Comparison of ENCODE assay signal across 32 cellular contexts in the genomic region with DNA sequence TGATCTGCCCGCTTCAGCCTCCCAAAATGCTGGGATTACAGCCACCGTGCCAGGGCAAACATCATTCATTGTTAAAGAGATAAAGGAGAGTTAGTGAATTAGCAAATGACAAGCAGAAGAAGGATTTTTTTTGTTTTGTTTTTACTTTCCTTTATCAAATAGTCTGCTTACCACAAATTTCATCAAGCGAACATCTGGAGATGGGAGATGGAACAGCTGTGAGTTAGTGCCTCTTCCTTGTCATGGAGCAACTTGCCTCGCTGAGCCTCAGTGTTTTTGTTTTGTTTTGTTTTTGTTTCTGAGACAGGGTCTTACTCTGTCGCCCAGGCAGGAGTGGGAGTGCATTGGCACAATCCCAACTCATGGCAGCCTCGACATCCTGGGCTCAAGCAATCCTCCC. TPM values are rescaled to one million over a fixed set of nuclear protein-coding genes. Genes with fewer than 3 reads are reported as not detected.
"Had no signal": no experiment of that assay in that cellular context is flagged by ENCODE, and none has a peak within 500 bp of the region (broad histone marks: within the 10 kb centered on the region; RNA-seq: fewer than 3 reads in every experiment).

No MANE protein-coding gene starts in this region.

- H3K27me3 ChIP-seq: ascending aorta, breast epithelium, cardiac muscle cell, colonic mucosa, esophagus squamous epithelium, foreskin keratinocyte, gastrocnemius medialis had no signal

- H3K27ac ChIP-seq: ascending aorta, breast epithelium, cardiac muscle cell, colonic mucosa, epithelial cell of prostate, esophagus squamous epithelium, foreskin keratinocyte, gastrocnemius medialis, WERI-Rb-1 had no signal

- H3K36me3 ChIP-seq: ascending aorta, breast epithelium, cardiac muscle cell, colonic mucosa, esophagus squamous epithelium, gastrocnemius medialis, WERI-Rb-1 had no signal

- ATAC-seq: activated naive CD4-positive, alpha-beta T cell treated with anti-CD3 and anti-CD28 coated beads, Interleukin-2, amount 50 U/mL, for 72 hours; activated T-cell treated with anti-CD3 and anti-CD28 coated beads, Interleukin-2, amount 50 U/mL, for 72 hours; foreskin keratinocyte; gastrocnemius medialis; T-helper 17 cell had no signal

- H3K27ac Mint-ChIP-seq: activated CD4-positive, alpha-beta memory T cell treated with anti-CD3 and anti-CD28 coated beads, Interleukin-2, amount 10 ng/mL, durations not matched to agents 7 days and 5 days; activated CD4-positive, alpha-beta T cell treated with anti-CD3 and anti-CD28 coated beads, Interleukin-2, amount 10 ng/mL, durations not matched to agents 7 days and 5 days; activated naive CD4-positive, alpha-beta T cell treated with anti-CD3 and anti-CD28 coated beads, Interleukin-2, amount 10 ng/mL, durations not matched to agents 7 days and 5 days; activated naive CD4-positive, alpha-beta T cell treated with anti-CD3 and anti-CD28 coated beads, Interleukin-2, amount 50 U/mL, for 72 hours; activated naive CD8-positive, alpha-beta T cell treated with anti-CD3 and anti-CD28 coated beads, Interleukin-2, amount 10 ng/mL, durations not matched to agents 7 days and 5 days; activated T-cell treated with anti-CD3 and anti-CD28 coated beads, Interleukin-2, amount 50 U/mL, for 24 hours; activated T-cell treated with anti-CD3 and anti-CD28 coated beads, Interleukin-2, amount 50 U/mL, for 72 hours; brain; T-helper 17 cell; T-helper 2 cell treated with Interferon-gamma antibody and Interleukin-4, amounts not matched to agents 5 μg/mL and 100 μg/mL, for 36 hours had no signal

- H3K4me3 ChIP-seq: ascending aorta, breast epithelium, cardiac muscle cell, colonic mucosa, esophagus squamous epithelium, gastrocnemius medialis had no signal

- H3K36me3 Mint-ChIP-seq: activated naive CD4-positive, alpha-beta T cell treated with anti-CD3 and anti-CD28 coated beads, Interleukin-2, amount 10 ng/mL, durations not matched to agents 7 days and 5 days; activated naive CD8-positive, alpha-beta T cell treated with anti-CD3 and anti-CD28 coated beads, Interleukin-2, amount 10 ng/mL, durations not matched to agents 7 days and 5 days; brain had no signal

- H3K4me1 Mint-ChIP-seq: activated naive CD4-positive, alpha-beta T cell treated with anti-CD3 and anti-CD28 coated beads, Interleukin-2, amount 10 ng/mL, durations not matched to agents 7 days and 5 days; brain; T-helper 17 cell had no signal

- H3K9me3 ChIP-seq: colonic mucosa, esophagus squamous epithelium, gastrocnemius medialis had no signal

- H3K4me3 Mint-ChIP-seq: activated CD4-positive, alpha-beta memory T cell treated with anti-CD3 and anti-CD28 coated beads, Interleukin-2, amount 10 ng/mL, durations not matched to agents 7 days and 5 days; activated CD4-positive, alpha-beta T cell treated with anti-CD3 and anti-CD28 coated beads, Interleukin-2, amount 10 ng/mL, durations not matched to agents 7 days and 5 days; activated naive CD4-positive, alpha-beta T cell treated with anti-CD3 and anti-CD28 coated beads, Interleukin-2, amount 10 ng/mL, durations not matched to agents 7 days and 5 days; activated naive CD8-positive, alpha-beta T cell treated with anti-CD3 and anti-CD28 coated beads, Interleukin-2, amount 10 ng/mL, durations not matched to agents 7 days and 5 days; activated T-cell treated with anti-CD3 and anti-CD28 coated beads, Interleukin-2, amount 50 U/mL, for 24 hours; activated T-cell treated with anti-CD3 and anti-CD28 coated beads, Interleukin-2, amount 50 U/mL, for 72 hours; brain; T-helper 17 cell; T-helper 2 cell treated with Interferon-gamma antibody and Interleukin-4, amounts not matched to agents 5 μg/mL and 100 μg/mL, for 36 hours had no signal

- DNase-seq: activated CD4-positive, alpha-beta memory T cell treated with anti-CD3 and anti-CD28 coated beads, Interleukin-2, amount 10 ng/mL, durations not matched to agents 7 days and 5 days; activated CD4-positive, alpha-beta T cell treated with anti-CD3 and anti-CD28 coated beads for 1 hour; activated CD4-positive, alpha-beta T cell treated with anti-CD3 and anti-CD28 coated beads for 4 hours; activated CD4-positive, alpha-beta T cell treated with anti-CD3 and anti-CD28 coated beads, Interleukin-2, amount 10 ng/mL, durations not matched to agents 7 days and 5 days; activated CD4-positive, alpha-beta T cell treated with anti-CD3 and anti-CD28 coated beads, Interleukin-2, amount 50 U/mL, for 4 hours; activated CD8-positive, alpha-beta memory T cell treated with anti-CD3 and anti-CD28 coated beads, Interleukin-2, amount 50 U/mL, for 48 hours; activated gamma-delta T cell; activated naive CD4-positive, alpha-beta T cell; activated naive CD4-positive, alpha-beta T cell treated with anti-CD3 and anti-CD28 coated beads, Interleukin-2, amount 10 ng/mL, durations not matched to agents 7 days and 5 days; activated naive CD8-positive, alpha-beta T cell treated with anti-CD3 and anti-CD28 coated beads, Interleukin-2, amount 10 ng/mL, durations not matched to agents 7 days and 5 days; activated T-cell treated with anti-CD3 and anti-CD28 coated beads for 4 hours; activated T-cell treated with anti-CD3 and anti-CD28 coated beads, Interleukin-2, amount 50 U/mL, for 24 hours; activated T-cell treated with anti-CD3 and anti-CD28 coated beads, Interleukin-2, amount 50 U/mL, for 72 hours; central memory CD4-positive, alpha-beta T cell; cerebellar nuclear complex; colonic mucosa; effector CD8-positive, alpha-beta T cell; esophagus squamous epithelium; foreskin keratinocyte; gastrocnemius medialis; glutamatergic neuron; T-helper 1 cell; T-helper 17 cell; T1000; WERI-Rb-1 had no signal

- H3K4me1 ChIP-seq: ascending aorta, breast epithelium, colonic mucosa, esophagus squamous epithelium, foreskin keratinocyte, gastrocnemius medialis had no signal

RNA-seq across cellular contexts. Expression of a gene that starts 15.9 kb away (rescaled TPM):
- total RNA-seq: activated CD4-positive, alpha-beta T cell treated with anti-CD3 and anti-CD28 coated beads, Interleukin-2, amount 10 ng/mL, durations not matched to agents 7 days and 5 days; activated naive CD8-positive, alpha-beta T cell treated with anti-CD3 and anti-CD28 coated beads, Interleukin-2, amount 10 ng/mL, durations not matched to agents 7 days and 5 days; cardiac muscle cell had no signal
- polyA plus RNA-seq: cardiac muscle cell had no signal
